Comparison of ENCODE assay signal across 24 cellular contexts in the genomic region with DNA sequence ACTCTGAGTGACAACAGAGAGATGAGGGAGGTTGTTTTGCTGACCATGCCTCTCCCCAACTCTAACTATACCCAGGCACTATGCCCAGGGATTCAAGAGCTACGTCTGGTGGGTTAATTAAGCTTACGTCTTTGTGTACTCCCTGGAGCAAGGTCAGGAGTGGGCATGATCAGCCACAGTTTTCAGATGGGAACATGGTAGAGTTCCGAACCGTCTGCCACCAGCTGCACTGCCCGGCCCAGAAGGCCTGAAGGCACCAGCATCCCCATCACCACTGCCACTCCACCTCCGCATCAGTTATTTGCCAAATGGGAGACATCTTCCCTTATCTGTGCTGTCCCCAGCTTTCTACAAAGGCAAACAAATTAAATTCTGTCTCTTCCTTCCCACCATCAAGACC. TPM values are rescaled to one million over a fixed set of nuclear protein-coding genes. Genes with fewer than 3 reads are reported as not detected.
"Had no signal": no experiment of that assay in that cellular context is flagged by ENCODE, and none has a peak within 500 bp of the region (broad histone marks: within the 10 kb centered on the region; RNA-seq: fewer than 3 reads in every experiment).

No MANE protein-coding gene starts in this region.

- FAIRE-seq: astrocyte had no signal

- H3K4me1 ChIP-seq: colonic mucosa, foreskin keratinocyte, left lung had no signal

- H3K9me3 ChIP-seq: colonic mucosa, left lung, right atrium auricular region had no signal

- H3K36me3 ChIP-seq: cardiac muscle cell, colonic mucosa had no signal

- H3K27me3 ChIP-seq: cardiac muscle cell, colonic mucosa, foreskin keratinocyte, left lung, right atrium auricular region had no signal

- ATAC-seq: foreskin keratinocyte, left lung had no signal

- H3K27ac ChIP-seq: cardiac muscle cell, colonic mucosa, foreskin keratinocyte, left lung, skin epidermis had no signal

- H3K4me3 ChIP-seq: cardiac muscle cell, colonic mucosa, left lung, right atrium auricular region, skin epidermis had no signal

- DNase-seq: activated CD4-positive, alpha-beta T cell treated with anti-CD3 and anti-CD28 coated beads, Interleukin-2, amount 10 ng/mL, durations not matched to agents 24 days and 14 days; activated CD8-positive, alpha-beta T cell treated with anti-CD3 and anti-CD28 coated beads, Interleukin-2, amount 10 ng/mL, durations not matched to agents 7 days and 5 days; activated naive CD4-positive, alpha-beta T cell treated with anti-CD3 and anti-CD28 coated beads, Interleukin-2, amount 10 ng/mL, durations not matched to agents 7 days and 5 days; activated T-cell treated with anti-CD3 and anti-CD28 coated beads, Interleukin-2, amount 50 U/mL, for 24 hours; colonic mucosa; foreskin keratinocyte; glutamatergic neuron; hippocampal formation; left lung; nephron progenitor cell; nucleus accumbens; stimulated activated CD4-positive, alpha-beta T cell treated with anti-CD3 and anti-CD28 coated beads, Interleukin-2, amount 100 ng/mL, for 48 hours; T-helper 1 cell; T-helper 9 cell; trophoblast cell had no signal

RNA-seq across cellular contexts. Expression of a gene that starts 11.1 kb away (rescaled TPM):
- total RNA-seq: activated CD4-positive, alpha-beta T cell treated with anti-CD3 and anti-CD28 coated beads, Interleukin-2, amount 10 ng/mL, durations not matched to agents 24 days and 14 days; activated CD8-positive, alpha-beta T cell treated with anti-CD3 and anti-CD28 coated beads, Interleukin-2, amount 10 ng/mL, durations not matched to agents 7 days and 5 days; activated T-helper 2 cell treated with anti-CD3 and anti-CD28 coated beads, Interferon-gamma antibody, Interleukin-2, Interleukin-4, amounts not matched to agents 10 μg/mL and 5 μg/mL and 100 μg/mL, durations not matched to agents 14 hours and 24 hours and 36 hours; astrocyte; cardiac muscle cell; epithelial cell of proximal tubule; fibroblast of lung; lung microvascular endothelial cell; myocyte; right atrium auricular region had no signal
- polyA plus RNA-seq: cardiac muscle cell, fibroblast of lung had no signal
